Comparison of ENCODE assay signal across 22 cellular contexts in the genomic region with DNA sequence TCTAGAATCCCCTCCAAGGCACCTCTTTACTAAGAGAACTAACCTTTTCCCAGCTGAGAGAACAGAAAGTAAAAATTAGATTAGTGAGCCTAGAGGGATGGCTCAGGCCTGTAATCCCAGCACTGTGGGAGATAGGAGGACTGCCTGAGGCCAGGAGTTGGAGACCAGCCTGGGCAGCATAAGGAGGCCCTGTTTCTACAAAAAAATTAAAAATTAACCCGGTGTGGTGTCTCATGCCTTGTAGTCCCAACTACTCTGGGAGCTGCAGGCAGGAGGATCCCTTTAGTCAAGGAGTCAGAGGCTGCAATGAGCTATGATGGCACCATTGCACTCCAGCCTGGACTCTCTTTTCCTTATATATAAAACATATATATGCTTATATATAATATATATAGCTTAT. TPM values are rescaled to one million over a fixed set of nuclear protein-coding genes. Genes with fewer than 3 reads are reported as not detected.
A peak's percentile ranks its signal among the peaks of the same experiment; 100 is the strongest.
DNase-seq lines count a peak whose midpoint lies in the region; ATAC-seq, FAIRE-seq and TF ChIP-seq lines count a peak whose summit lies in the region.
"Had no signal": no experiment of that assay in that cellular context is flagged by ENCODE, and none has a peak within 500 bp of the region (broad histone marks: within the 10 kb centered on the region; RNA-seq: fewer than 3 reads in every experiment).

No MANE protein-coding gene starts in this region.

- H3K4me3 Mint-ChIP-seq in CD8-positive, alpha-beta T cell = no peak overlapping the region
- H3K4me3 Mint-ChIP-seq: CD4-positive, alpha-beta memory T cell had no signal

- H3K4me1 Mint-ChIP-seq in CD8-positive, alpha-beta T cell (ENCODE audit: low read depth) = no peaks in the 10 kb centered on the region
- H3K4me1 Mint-ChIP-seq: CD4-positive, alpha-beta memory T cell had no signal

- H3K27me3 Mint-ChIP-seq in CD8-positive, alpha-beta T cell (ENCODE audit: low read depth) = no peaks in the 10 kb centered on the region
- H3K27me3 Mint-ChIP-seq: CD4-positive, alpha-beta memory T cell had no signal

- no peak for TF ChIP-seq EP300 in A549 (IDR thresholded peaks at IDR 0.05)

- no peak for FAIRE-seq in A549 (lab: Jason Lieb, UNC)
- FAIRE-seq: GM19239 had no signal

- DNase-seq in A549 (ENCODE audit: low read depth in 1 of 2, low spot score in 1 of 2) (peak in 1 of 2 experiments; percentile 26), DMS53 treated with DMSO at 0.1 percent for 48 hours (lab: John Stamatoyannopoulos, UW; ENCODE audit: unreplicated experiment) (peak; percentile 57), cerebellum (ENCODE audit: low spot score) (peak; percentile 56), left lobe of liver (ENCODE audit: low spot score) (no peak), NCI-H1105 treated with DMSO at 0.1 percent for 48 hours (lab: John Stamatoyannopoulos, UW) (no peak), Peyer's patch (no peak)
- no peak for DNase-seq in CD8-positive, alpha-beta T cell
- DNase-seq: BE2C; CD4-positive, alpha-beta memory T cell; COR-L47; DMS79 treated with DMSO at 0.1 percent for 48 hours; EL; GDM1 had no signal

- POLR2A ChIA-PET in A549 (lab: Yijun Ruan, JAX) = interaction anchor here (0.5 kb wide), 1 partner anchor 177 kb away, joined by 4 read pairs; no protein-coding TSS in a partner anchor
- POLR2A ChIA-PET in CD8-positive, alpha-beta T cell (lab: Charles Lee) = interaction anchor here (0.6 kb wide), 1 partner anchor 111 kb away, joined by 3 read pairs; no protein-coding TSS in a partner anchor

- ATAC-seq in A549 (peak; percentile 66 to 72; a peak in 5 of 6 replicates), left lobe of liver (peak; percentile 55), GM21529 (IDR thresholded peaks at IDR 0.05; ENCODE audit: unreplicated experiment) (no peak)
- ATAC-seq in CD8-positive, alpha-beta T cell = no peak
- ATAC-seq: HCT116 had no signal

- peaks cover 8% of the 10 kb centered on the region; the same call in 2 of the 3 replicates for H3K4me1 ChIP-seq in A549
- no peaks in the 10 kb centered on the region for H3K4me1 ChIP-seq in CD8-positive, alpha-beta T cell (ENCODE audit: insufficient read depth, low read length)
- no peaks in the 10 kb centered on the region for H3K4me1 ChIP-seq in Peyer's patch
- H3K4me1 ChIP-seq: BE2C had no signal

- H3K27ac ChIP-seq in A549 = peak overlapping the region in 1 of 2 experiments; percentile 39; a peak in 1 of 6 replicates
- H3K27ac ChIP-seq in CD8-positive, alpha-beta T cell (ENCODE audit: low read depth, low read length) = no peak overlapping the region
- H3K27ac ChIP-seq in Peyer's patch = no peak overlapping the region
- H3K27ac ChIP-seq: C4-2B, KMS-11 had no signal

- H3K4me3 ChIP-seq in A549 (no peak overlapping the region), Peyer's patch (no peak overlapping the region)
- no peak overlapping the region for H3K4me3 ChIP-seq in CD8-positive, alpha-beta T cell (ENCODE audit: low read depth, low read length)

- no peaks in the 10 kb centered on the region for H3K27me3 ChIP-seq in CD8-positive, alpha-beta T cell (ENCODE audit: insufficient read depth, low read length)
- H3K27me3 ChIP-seq in Peyer's patch = no peaks in the 10 kb centered on the region
- H3K27me3 ChIP-seq: BE2C had no signal

- no peak for TF ChIP-seq CTCF in A549 (IDR thresholded peaks at IDR 0.05)
- TF ChIP-seq CTCF in CD8-positive, alpha-beta T cell (IDR thresholded peaks at IDR 0.05) = no peak
- TF ChIP-seq CTCF in Peyer's patch (IDR thresholded peaks at IDR 0.05) = no peak

- CTCF ChIA-PET in A549 (lab: Yijun Ruan, JAX) = interaction anchor here (0.6 to 2.4 kb wide), 3 partner anchors 13 to 1840 kb away, joined by 3 to 13 read pairs (median 4); no protein-coding TSS in a partner anchor
- CTCF ChIA-PET in CD8-positive, alpha-beta T cell (lab: Charles Lee) = no interaction called here

- TF ChIP-seq RAD21 in A549 (conservative IDR thresholded peaks at IDR 0.05 in 1 of 2, IDR thresholded peaks at IDR 0.05 in 1 of 2) = no peak

- H3K9me3 ChIP-seq in A549 (no peaks in the 10 kb centered on the region), Peyer's patch (peaks cover 0 to 8% (median 0%) of the 10 kb centered on the region in 4 donors)
- H3K9me3 ChIP-seq in CD8-positive, alpha-beta T cell (ENCODE audit: low read length) = no peaks in the 10 kb centered on the region
- H3K9me3 ChIP-seq: BE2C had no signal

- H3K9me3 Mint-ChIP-seq in CD8-positive, alpha-beta T cell = no peaks in the 10 kb centered on the region

- WGBS in A549 (ENCODE audit: missing lambda C conversion rate) = 6% methylated on average over 1 of the region's 1 CpG

- no peak for TF ChIP-seq POLR2A in A549 (IDR thresholded peaks at IDR 0.05; ENCODE audit: low read length)
- TF ChIP-seq POLR2A in Peyer's patch (IDR thresholded peaks at IDR 0.05) = no peak

- intact Hi-C loops in CD8-positive, alpha-beta T cell (cut with DNase I, micrococcal nuclease) = no loop called here

- H3K4me2 ChIP-seq in A549 = peak overlapping the region; percentile 39; the same call in 2 of the 3 replicates
- H3K4me2 ChIP-seq: KMS-11 had no signal

- H3K36me3 ChIP-seq in CD8-positive, alpha-beta T cell (ENCODE audit: insufficient read depth, low read length) = no peaks in the 10 kb centered on the region
- H3K36me3 ChIP-seq in Peyer's patch = no peaks in the 10 kb centered on the region
- H3K36me3 ChIP-seq: BE2C had no signal

- no peaks in the 10 kb centered on the region for H3K36me3 Mint-ChIP-seq in CD8-positive, alpha-beta T cell
- H3K36me3 Mint-ChIP-seq: CD4-positive, alpha-beta memory T cell had no signal

- H3K27ac Mint-ChIP-seq in CD8-positive, alpha-beta T cell = no peak overlapping the region

TF ChIP-seq in A549, 52 proteins besides CTCF, POLR2A, EP300 and RAD21:
- TF ChIP-seq ZC3H11A (IDR thresholded peaks at IDR 0.05) = no peak
- TF ChIP-seq FOSB (CRISPR knock-in tag; IDR thresholded peaks at IDR 0.05) = no peak
- no peak for TF ChIP-seq CHD4 (IDR thresholded peaks at IDR 0.05; ENCODE audit: borderline replicate concordance)
- TF ChIP-seq, protein P1, sequence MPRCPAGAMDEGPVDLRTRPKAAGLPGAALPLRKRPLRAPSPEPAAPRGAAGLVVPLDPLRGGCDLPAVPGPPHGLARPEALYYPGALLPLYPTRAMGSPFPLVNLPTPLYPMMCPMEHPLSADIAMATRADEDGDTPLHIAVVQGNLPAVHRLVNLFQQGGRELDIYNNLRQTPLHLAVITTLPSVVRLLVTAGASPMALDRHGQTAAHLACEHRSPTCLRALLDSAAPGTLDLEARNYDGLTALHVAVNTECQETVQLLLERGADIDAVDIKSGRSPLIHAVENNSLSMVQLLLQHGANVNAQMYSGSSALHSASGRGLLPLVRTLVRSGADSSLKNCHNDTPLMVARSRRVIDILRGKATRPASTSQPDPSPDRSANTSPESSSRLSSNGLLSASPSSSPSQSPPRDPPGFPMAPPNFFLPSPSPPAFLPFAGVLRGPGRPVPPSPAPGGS (IDR thresholded peaks at IDR 0.05) = no peak
- TF ChIP-seq RFX5 (IDR thresholded peaks at IDR 0.05) = no peak

RNA-seq across cellular contexts. Expression of a gene that starts 5.5 kb away (rescaled TPM):
- polyA plus RNA-seq in A549 (2011; rRNA removed) (not detected in 2 replicates), A549 (2017; fragmentation: RNase III; extraction: RNeasy Plus Mini Kit Qiagen cat#74134 plus additional on column Dnase treatment) (not detected in 3 replicates)
- not detected in 2 replicates for polyA plus RNA-seq in A549 (2012; cell fraction: cytosol; rRNA removed)
- 0.05 TPM in 1 of 2 replicates, not detected in the other for polyA plus RNA-seq in A549 (2012; cell fraction: nucleus; rRNA removed)
- polyA minus RNA-seq in A549 (2011; rRNA and poly(A)+ RNA removed) = not detected in 2 replicates
- total RNA-seq in cerebellum (not detected), left lobe of liver (0.18 TPM), Peyer's patch (not detected)
- under 1 TPM in 1 of 2 experiments, not detected in 1; 0.49 TPM for total RNA-seq in CD8-positive, alpha-beta T cell
- total RNA-seq: A172; CD4-positive, alpha-beta memory T cell; H4; HT1080 had no signal
- polyA plus RNA-seq: AG04450 had no signal

RNA-seq across cellular contexts. Expression of a gene that starts 12.8 kb away (rescaled TPM):
- not detected in 2 replicates for polyA plus RNA-seq in A549 (2011; rRNA removed)
- polyA plus RNA-seq in A549 (2012; cell fraction: cytosol; rRNA removed) = not detected in 2 replicates
- polyA plus RNA-seq in A549 (2012; cell fraction: nucleus; rRNA removed) = not detected in 2 replicates
- polyA plus RNA-seq in A549 (2017; fragmentation: RNase III; extraction: RNeasy Plus Mini Kit Qiagen cat#74134 plus additional on column Dnase treatment) = not detected in 3 replicates
- not detected in 2 replicates for polyA minus RNA-seq in A549 (2011; rRNA and poly(A)+ RNA removed)
- total RNA-seq in cerebellum = 0.27 TPM
- not detected for total RNA-seq in left lobe of liver
- total RNA-seq in CD8-positive, alpha-beta T cell = not detected
- total RNA-seq in Peyer's patch = not detected
- total RNA-seq: A172; CD4-positive, alpha-beta memory T cell; H4; HT1080 had no signal
- polyA plus RNA-seq: AG04450; CD4-positive, alpha-beta memory T cell had no signal

RNA-seq across cellular contexts. Expression of a gene that starts 19.4 kb away (rescaled TPM):
- polyA plus RNA-seq in A549 (2011; rRNA removed) = not detected in 2 replicates
- polyA plus RNA-seq in A549 (2012; cell fraction: cytosol; rRNA removed) = not detected in 2 replicates
- not detected in 2 replicates for polyA plus RNA-seq in A549 (2012; cell fraction: nucleus; rRNA removed)
- polyA plus RNA-seq in A549 (2017; fragmentation: RNase III; extraction: RNeasy Plus Mini Kit Qiagen cat#74134 plus additional on column Dnase treatment) = not detected in 3 replicates
- polyA minus RNA-seq in A549 (2011; rRNA and poly(A)+ RNA removed) = not detected in 2 replicates
- total RNA-seq in cerebellum = 0.54 TPM
- total RNA-seq in left lobe of liver = 0.28 TPM
- under 1 TPM; 0.73 to 0.81 TPM for total RNA-seq in CD8-positive, alpha-beta T cell
- 1 to 10 TPM in 1 of 4 donors, under 1 TPM in 1, not detected in 2; 0.57 to 4.9 TPM for total RNA-seq in Peyer's patch
- total RNA-seq: A172, H4, HT1080 had no signal

RNA-seq across cellular contexts. Expression of a gene that starts 21.1 kb away (rescaled TPM):
- polyA plus RNA-seq in A549 (2011; rRNA removed) (not detected in 2 replicates), A549 (2017; fragmentation: RNase III; extraction: RNeasy Plus Mini Kit Qiagen cat#74134 plus additional on column Dnase treatment) (not detected in 3 replicates)
- not detected in 2 replicates for polyA plus RNA-seq in A549 (2012; cell fraction: cytosol; rRNA removed)
- polyA plus RNA-seq in A549 (2012; cell fraction: nucleus; rRNA removed) = not detected in 2 replicates
- not detected in 2 replicates for polyA minus RNA-seq in A549 (2011; rRNA and poly(A)+ RNA removed)
- total RNA-seq in cerebellum (not detected), left lobe of liver (not detected), Peyer's patch (not detected)
- total RNA-seq in CD8-positive, alpha-beta T cell = not detected
- total RNA-seq: A172; CD4-positive, alpha-beta memory T cell; H4; HT1080 had no signal
- polyA plus RNA-seq: AG04450; CD4-positive, alpha-beta memory T cell had no signal

Comparison
In these comparisons a context has a peak if more than half of its experiments do, and no peak if none do; other contexts are left out.
1. ATAC-seq: peak in A549 (2 of 2) and left lobe of liver (single experiment); none in CD8-positive, alpha-beta T cell (single experiment) and GM21529 (single experiment).
2. DNase-seq: peak in DMS53 treated with DMSO at 0.1 percent for 48 hours (single experiment) and cerebellum (single experiment); none in left lobe of liver (single experiment), CD8-positive, alpha-beta T cell (0 of 7), NCI-H1105 treated with DMSO at 0.1 percent for 48 hours (single experiment) and Peyer's patch (0 of 3).